In the genomic region with DNA sequence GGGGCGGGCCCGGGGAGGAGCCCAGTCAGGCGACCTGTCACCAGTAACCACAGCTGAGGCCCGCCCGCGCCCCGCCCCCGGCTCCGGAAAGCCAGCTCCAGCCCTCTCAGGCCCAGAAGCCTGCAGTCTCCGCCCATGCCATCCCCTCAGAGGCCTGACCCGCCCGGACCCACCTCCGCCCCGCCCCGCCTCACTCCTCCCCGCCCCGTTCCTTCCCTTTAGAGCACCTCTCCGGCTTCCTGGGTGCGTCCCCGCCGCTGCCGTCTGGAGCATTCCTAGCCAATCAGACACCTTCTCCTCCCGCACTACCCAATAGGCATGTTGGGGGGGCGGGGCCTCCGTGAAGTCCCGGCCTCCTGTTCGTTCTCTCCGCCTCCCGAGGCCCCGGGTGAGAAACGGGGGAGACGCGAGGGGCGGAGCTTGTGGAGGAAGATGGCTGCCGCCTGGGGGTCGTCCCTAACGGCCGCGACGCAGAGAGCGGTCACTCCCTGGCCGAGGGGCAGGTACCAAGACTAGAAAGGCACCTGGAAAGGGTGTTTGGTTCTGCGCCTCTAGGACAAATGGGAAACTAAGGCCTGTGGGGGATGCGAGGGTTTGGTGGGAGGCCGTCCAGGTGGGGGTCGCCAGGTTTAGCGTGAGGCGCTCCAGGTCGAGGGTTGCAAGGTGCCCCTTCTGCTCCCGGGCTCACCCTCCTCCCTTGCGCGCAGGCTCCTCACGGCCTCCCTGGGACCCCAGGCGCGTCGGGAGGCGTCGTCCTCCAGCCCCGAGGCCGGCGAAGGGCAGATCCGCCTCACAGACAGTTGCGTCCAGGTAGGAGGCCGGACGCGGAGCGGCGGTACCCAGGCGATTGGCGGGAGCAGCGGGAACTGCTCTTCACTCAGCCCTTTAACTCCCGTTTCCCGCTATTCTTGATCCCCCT, we compare ENCODE assay signal across 1 cellular context.
A peak's percentile ranks its signal among the peaks of the same experiment; 100 is the strongest.
TF ChIP-seq lines count a peak whose summit lies in the region.

A gene with protein sequence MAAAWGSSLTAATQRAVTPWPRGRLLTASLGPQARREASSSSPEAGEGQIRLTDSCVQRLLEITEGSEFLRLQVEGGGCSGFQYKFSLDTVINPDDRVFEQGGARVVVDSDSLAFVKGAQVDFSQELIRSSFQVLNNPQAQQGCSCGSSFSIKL (plus strand): TSS at position 423 of the 919 bp plus-strand sequence. CDS start 10 bp downstream, at position 433.

TF ChIP-seq in GM12878, 131 proteins besides CTCF, POLR2A, EP300 and RAD21 (continued from another document):
- TF ChIP-seq, protein P1, sequence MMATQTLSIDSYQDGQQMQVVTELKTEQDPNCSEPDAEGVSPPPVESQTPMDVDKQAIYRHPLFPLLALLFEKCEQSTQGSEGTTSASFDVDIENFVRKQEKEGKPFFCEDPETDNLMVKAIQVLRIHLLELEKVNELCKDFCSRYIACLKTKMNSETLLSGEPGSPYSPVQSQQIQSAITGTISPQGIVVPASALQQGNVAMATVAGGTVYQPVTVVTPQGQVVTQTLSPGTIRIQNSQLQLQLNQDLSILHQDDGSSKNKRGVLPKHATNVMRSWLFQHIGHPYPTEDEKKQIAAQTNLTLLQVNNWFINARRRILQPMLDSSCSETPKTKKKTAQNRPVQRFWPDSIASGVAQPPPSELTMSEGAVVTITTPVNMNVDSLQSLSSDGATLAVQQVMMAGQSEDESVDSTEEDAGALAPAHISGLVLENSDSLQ (IDR thresholded peaks at IDR 0.05), result 0 out of 2 replicates have a peak, but pooled peaks have one; percentile 43
- TF ChIP-seq, protein P2, sequence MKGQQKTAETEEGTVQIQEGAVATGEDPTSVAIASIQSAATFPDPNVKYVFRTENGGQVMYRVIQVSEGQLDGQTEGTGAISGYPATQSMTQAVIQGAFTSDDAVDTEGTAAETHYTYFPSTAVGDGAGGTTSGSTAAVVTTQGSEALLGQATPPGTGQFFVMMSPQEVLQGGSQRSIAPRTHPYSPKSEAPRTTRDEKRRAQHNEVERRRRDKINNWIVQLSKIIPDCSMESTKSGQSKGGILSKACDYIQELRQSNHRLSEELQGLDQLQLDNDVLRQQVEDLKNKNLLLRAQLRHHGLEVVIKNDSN (IDR thresholded peaks at IDR 0.05; ENCODE audit: borderline replicate concordance, extremely low read length, insufficient read depth, low read depth, low read length), result no peak
- no peak for TF ChIP-seq ZBED1 (IDR thresholded peaks at IDR 0.05; ENCODE audit: borderline replicate concordance)
- peak; percentile 63 for TF ChIP-seq CREB1 (IDR thresholded peaks at IDR 0.05; ENCODE audit: low read depth)
- peak; percentile 66 for TF ChIP-seq RELA (IDR thresholded peaks at IDR 0.05; ENCODE audit: borderline replicate concordance, partially characterized antibody)
- TF ChIP-seq, protein P3, sequence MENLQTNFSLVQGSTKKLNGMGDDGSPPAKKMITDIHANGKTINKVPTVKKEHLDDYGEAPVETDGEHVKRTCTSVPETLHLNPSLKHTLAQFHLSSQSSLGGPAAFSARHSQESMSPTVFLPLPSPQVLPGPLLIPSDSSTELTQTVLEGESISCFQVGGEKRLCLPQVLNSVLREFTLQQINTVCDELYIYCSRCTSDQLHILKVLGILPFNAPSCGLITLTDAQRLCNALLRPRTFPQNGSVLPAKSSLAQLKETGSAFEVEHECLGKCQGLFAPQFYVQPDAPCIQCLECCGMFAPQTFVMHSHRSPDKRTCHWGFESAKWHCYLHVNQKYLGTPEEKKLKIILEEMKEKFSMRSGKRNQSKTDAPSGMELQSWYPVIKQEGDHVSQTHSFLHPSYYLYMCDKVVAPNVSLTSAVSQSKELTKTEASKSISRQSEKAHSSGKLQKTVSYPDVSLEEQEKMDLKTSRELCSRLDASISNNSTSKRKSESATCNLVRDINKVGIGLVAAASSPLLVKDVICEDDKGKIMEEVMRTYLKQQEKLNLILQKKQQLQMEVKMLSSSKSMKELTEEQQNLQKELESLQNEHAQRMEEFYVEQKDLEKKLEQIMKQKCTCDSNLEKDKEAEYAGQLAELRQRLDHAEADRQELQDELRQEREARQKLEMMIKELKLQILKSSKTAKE (IDR thresholded peaks at IDR 0.05; ENCODE audit: low read depth, poor library complexity, severe bottlenecking), result no peak
- no peak; the same call in 1 of the 2 replicates for TF ChIP-seq MXI1 (IDR thresholded peaks at IDR 0.05; ENCODE audit: low read depth, low read length)
- peak; percentile 11; the same call in 1 of the 2 replicates for TF ChIP-seq CBFB (IDR thresholded peaks at IDR 0.05; ENCODE audit: low read depth)
- peak; percentile 57 for TF ChIP-seq IKZF1 (conservative IDR thresholded peaks at IDR 0.05)
- TF ChIP-seq KDM1A (IDR thresholded peaks at IDR 0.05; ENCODE audit: borderline replicate concordance), result no peak
- TF ChIP-seq, protein P4, sequence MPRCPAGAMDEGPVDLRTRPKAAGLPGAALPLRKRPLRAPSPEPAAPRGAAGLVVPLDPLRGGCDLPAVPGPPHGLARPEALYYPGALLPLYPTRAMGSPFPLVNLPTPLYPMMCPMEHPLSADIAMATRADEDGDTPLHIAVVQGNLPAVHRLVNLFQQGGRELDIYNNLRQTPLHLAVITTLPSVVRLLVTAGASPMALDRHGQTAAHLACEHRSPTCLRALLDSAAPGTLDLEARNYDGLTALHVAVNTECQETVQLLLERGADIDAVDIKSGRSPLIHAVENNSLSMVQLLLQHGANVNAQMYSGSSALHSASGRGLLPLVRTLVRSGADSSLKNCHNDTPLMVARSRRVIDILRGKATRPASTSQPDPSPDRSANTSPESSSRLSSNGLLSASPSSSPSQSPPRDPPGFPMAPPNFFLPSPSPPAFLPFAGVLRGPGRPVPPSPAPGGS (IDR thresholded peaks at IDR 0.05; ENCODE audit: borderline replicate concordance, insufficient read depth, low read depth, low read length, poor library complexity, severe bottlenecking), result no peak
- no peak for TF ChIP-seq PAX5 (IDR thresholded peaks at IDR 0.05; ENCODE audit: borderline replicate concordance, low read depth, low read length)
- TF ChIP-seq CHD4 (IDR thresholded peaks at IDR 0.05), result no peak
- no peak for TF ChIP-seq TCF12 (IDR thresholded peaks at IDR 0.05; ENCODE audit: low read depth, low read length)
- TF ChIP-seq CEBPB (IDR thresholded peaks at IDR 0.05; ENCODE audit: borderline replicate concordance in 1 of 2, low read depth in 2 of 2, low read length in 2 of 2), result no peak
- TF ChIP-seq DPF2 (IDR thresholded peaks at IDR 0.05), result peak; percentile 24
- no peak for TF ChIP-seq CHD1 (IDR thresholded peaks at IDR 0.05; ENCODE audit: low read depth, low read length)
- TF ChIP-seq, protein P5, sequence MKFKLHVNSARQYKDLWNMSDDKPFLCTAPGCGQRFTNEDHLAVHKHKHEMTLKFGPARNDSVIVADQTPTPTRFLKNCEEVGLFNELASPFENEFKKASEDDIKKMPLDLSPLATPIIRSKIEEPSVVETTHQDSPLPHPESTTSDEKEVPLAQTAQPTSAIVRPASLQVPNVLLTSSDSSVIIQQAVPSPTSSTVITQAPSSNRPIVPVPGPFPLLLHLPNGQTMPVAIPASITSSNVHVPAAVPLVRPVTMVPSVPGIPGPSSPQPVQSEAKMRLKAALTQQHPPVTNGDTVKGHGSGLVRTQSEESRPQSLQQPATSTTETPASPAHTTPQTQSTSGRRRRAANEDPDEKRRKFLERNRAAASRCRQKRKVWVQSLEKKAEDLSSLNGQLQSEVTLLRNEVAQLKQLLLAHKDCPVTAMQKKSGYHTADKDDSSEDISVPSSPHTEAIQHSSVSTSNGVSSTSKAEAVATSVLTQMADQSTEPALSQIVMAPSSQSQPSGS (IDR thresholded peaks at IDR 0.05; ENCODE audit: low read length), result no peak
- TF ChIP-seq NFIC (IDR thresholded peaks at IDR 0.05; ENCODE audit: low read depth, low read length), result no peak
- 0 out of 2 replicates have a peak, but pooled peaks have one; percentile 38 for TF ChIP-seq NR2F1 (conservative IDR thresholded peaks at IDR 0.05)
- TF ChIP-seq KAT2A (conservative IDR thresholded peaks at IDR 0.05; ENCODE audit: control insufficient read depth, low read depth, low read length), result no peak
- TF ChIP-seq BCL11A (IDR thresholded peaks at IDR 0.05; ENCODE audit: low read depth, low read length), result no peak
- no peak for TF ChIP-seq MYB (IDR thresholded peaks at IDR 0.05; ENCODE audit: borderline replicate concordance, low read depth, low read length)
- TF ChIP-seq STAT1 (conservative IDR thresholded peaks at IDR 0.05), result peak; percentile 73; the same call in 1 of the 2 replicates
- TF ChIP-seq, protein P6, sequence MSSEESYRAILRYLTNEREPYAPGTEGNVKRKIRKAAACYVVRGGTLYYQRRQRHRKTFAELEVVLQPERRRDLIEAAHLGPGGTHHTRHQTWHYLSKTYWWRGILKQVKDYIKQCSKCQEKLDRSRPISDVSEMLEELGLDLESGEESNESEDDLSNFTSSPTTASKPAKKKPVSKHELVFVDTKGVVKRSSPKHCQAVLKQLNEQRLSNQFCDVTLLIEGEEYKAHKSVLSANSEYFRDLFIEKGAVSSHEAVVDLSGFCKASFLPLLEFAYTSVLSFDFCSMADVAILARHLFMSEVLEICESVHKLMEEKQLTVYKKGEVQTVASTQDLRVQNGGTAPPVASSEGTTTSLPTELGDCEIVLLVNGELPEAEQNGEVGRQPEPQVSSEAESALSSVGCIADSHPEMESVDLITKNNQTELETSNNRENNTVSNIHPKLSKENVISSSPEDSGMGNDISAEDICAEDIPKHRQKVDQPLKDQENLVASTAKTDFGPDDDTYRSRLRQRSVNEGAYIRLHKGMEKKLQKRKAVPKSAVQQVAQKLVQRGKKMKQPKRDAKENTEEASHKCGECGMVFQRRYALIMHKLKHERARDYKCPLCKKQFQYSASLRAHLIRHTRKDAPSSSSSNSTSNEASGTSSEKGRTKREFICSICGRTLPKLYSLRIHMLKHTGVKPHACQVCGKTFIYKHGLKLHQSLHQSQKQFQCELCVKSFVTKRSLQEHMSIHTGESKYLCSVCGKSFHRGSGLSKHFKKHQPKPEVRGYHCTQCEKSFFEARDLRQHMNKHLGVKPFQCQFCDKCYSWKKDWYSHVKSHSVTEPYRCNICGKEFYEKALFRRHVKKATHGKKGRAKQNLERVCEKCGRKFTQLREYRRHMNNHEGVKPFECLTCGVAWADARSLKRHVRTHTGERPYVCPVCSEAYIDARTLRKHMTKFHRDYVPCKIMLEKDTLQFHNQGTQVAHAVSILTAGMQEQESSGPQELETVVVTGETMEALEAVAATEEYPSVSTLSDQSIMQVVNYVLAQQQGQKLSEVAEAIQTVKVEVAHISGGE (CRISPR knock-in tag; IDR thresholded peaks at IDR 0.05), result no peak
- peak; percentile 93 to 98; a peak in 3 of 4 replicates for TF ChIP-seq BHLHE40 (IDR thresholded peaks at IDR 0.05; ENCODE audit: borderline replicate concordance in 1 of 2, low read depth in 2 of 2, low read length in 1 of 2)
- TF ChIP-seq SMARCA5 (IDR thresholded peaks at IDR 0.05), result 0 out of 2 replicates have a peak, but pooled peaks have one; percentile 43
- TF ChIP-seq PML (IDR thresholded peaks at IDR 0.05; ENCODE audit: low read length), result no peak
